ENCODE assay signal across 1 cellular context in the genomic region with DNA sequence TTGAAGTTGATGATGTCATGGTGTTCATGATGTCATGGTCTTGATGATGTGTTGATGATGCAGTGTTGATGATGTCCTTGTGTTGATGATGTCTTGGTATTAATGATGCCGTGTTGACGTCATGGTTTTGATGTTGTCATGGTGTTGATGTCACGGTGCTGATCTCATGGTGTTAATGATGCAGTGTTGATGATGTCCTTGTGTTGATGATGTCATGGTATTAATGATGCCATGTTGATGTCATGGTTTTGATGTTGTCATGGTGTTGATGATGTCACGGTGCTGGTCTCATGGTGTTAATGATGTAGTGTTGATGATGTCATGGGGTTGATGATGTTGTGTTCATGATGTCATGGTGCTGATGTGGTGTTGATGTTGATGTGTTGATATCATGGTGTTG.
A peak's percentile ranks its signal among the peaks of the same experiment; 100 is the strongest.
TF ChIP-seq lines count a peak whose summit lies in the region.

No MANE protein-coding gene starts in this region.

TF ChIP-seq in HepG2, 621 proteins besides CTCF, POLR2A, EP300 and RAD21 (continued from another document):
- TF ChIP-seq, protein P1, sequence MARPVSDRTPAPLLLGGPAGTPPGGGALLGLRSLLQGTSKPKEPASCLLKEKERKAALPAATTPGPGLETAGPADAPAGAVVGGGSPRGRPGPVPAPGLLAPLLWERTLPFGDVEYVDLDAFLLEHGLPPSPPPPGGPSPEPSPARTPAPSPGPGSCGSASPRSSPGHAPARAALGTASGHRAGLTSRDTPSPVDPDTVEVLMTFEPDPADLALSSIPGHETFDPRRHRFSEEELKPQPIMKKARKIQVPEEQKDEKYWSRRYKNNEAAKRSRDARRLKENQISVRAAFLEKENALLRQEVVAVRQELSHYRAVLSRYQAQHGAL (CRISPR knock-in tag; IDR thresholded peaks at IDR 0.05; ENCODE audit: not compliant biosample characterization): no peak
- TF ChIP-seq EEA1 (CRISPR knock-in tag; IDR thresholded peaks at IDR 0.05; ENCODE audit: borderline replicate concordance): no peak
- TF ChIP-seq U2AF1 (optimal IDR thresholded peaks at IDR 0.05; ENCODE audit: low read depth, low read length): no peak
- TF ChIP-seq ZNF44 (CRISPR knock-in tag; IDR thresholded peaks at IDR 0.05): no peak
- no peak for TF ChIP-seq FOXC1 (CRISPR knock-in tag; IDR thresholded peaks at IDR 0.05; ENCODE audit: borderline replicate concordance)
- TF ChIP-seq, protein P2, sequence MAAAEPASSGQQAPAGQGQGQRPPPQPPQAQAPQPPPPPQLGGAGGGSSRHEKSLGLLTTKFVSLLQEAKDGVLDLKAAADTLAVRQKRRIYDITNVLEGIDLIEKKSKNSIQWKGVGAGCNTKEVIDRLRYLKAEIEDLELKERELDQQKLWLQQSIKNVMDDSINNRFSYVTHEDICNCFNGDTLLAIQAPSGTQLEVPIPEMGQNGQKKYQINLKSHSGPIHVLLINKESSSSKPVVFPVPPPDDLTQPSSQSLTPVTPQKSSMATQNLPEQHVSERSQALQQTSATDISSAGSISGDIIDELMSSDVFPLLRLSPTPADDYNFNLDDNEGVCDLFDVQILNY (CRISPR knock-in tag; conservative IDR thresholded peaks at IDR 0.05): no peak
- no peak for TF ChIP-seq ARHGAP35 (CRISPR knock-in tag; IDR thresholded peaks at IDR 0.05; ENCODE audit: borderline replicate concordance)
- no peak for TF ChIP-seq U2AF2 (IDR thresholded peaks at IDR 0.05; ENCODE audit: low read depth, low read length)
- TF ChIP-seq, protein P3, sequence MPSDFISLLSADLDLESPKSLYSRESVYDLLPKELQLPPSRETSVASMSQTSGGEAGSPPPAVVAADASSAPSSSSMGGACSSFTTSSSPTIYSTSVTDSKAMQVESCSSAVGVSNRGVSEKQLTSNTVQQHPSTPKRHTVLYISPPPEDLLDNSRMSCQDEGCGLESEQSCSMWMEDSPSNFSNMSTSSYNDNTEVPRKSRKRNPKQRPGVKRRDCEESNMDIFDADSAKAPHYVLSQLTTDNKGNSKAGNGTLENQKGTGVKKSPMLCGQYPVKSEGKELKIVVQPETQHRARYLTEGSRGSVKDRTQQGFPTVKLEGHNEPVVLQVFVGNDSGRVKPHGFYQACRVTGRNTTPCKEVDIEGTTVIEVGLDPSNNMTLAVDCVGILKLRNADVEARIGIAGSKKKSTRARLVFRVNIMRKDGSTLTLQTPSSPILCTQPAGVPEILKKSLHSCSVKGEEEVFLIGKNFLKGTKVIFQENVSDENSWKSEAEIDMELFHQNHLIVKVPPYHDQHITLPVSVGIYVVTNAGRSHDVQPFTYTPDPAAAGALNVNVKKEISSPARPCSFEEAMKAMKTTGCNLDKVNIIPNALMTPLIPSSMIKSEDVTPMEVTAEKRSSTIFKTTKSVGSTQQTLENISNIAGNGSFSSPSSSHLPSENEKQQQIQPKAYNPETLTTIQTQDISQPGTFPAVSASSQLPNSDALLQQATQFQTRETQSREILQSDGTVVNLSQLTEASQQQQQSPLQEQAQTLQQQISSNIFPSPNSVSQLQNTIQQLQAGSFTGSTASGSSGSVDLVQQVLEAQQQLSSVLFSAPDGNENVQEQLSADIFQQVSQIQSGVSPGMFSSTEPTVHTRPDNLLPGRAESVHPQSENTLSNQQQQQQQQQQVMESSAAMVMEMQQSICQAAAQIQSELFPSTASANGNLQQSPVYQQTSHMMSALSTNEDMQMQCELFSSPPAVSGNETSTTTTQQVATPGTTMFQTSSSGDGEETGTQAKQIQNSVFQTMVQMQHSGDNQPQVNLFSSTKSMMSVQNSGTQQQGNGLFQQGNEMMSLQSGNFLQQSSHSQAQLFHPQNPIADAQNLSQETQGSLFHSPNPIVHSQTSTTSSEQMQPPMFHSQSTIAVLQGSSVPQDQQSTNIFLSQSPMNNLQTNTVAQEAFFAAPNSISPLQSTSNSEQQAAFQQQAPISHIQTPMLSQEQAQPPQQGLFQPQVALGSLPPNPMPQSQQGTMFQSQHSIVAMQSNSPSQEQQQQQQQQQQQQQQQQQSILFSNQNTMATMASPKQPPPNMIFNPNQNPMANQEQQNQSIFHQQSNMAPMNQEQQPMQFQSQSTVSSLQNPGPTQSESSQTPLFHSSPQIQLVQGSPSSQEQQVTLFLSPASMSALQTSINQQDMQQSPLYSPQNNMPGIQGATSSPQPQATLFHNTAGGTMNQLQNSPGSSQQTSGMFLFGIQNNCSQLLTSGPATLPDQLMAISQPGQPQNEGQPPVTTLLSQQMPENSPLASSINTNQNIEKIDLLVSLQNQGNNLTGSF (CRISPR knock-in tag; IDR thresholded peaks at IDR 0.05): no peak
- TF ChIP-seq, protein P4, sequence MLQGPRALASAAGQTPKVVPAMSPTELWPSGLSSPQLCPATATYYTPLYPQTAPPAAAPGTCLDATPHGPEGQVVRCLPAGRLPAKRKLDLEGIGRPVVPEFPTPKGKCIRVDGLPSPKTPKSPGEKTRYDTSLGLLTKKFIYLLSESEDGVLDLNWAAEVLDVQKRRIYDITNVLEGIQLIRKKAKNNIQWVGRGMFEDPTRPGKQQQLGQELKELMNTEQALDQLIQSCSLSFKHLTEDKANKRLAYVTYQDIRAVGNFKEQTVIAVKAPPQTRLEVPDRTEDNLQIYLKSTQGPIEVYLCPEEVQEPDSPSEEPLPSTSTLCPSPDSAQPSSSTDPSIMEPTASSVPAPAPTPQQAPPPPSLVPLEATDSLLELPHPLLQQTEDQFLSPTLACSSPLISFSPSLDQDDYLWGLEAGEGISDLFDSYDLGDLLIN (CRISPR knock-in tag; IDR thresholded peaks at IDR 0.05; ENCODE audit: borderline replicate concordance): no peak
- TF ChIP-seq CREB1 (IDR thresholded peaks at IDR 0.05): peak; percentile 98
- no peak for TF ChIP-seq CREB1 (CRISPR knock-in tag; IDR thresholded peaks at IDR 0.05)
- TF ChIP-seq ZNF234 (CRISPR knock-in tag; conservative IDR thresholded peaks at IDR 0.05): no peak
- TF ChIP-seq, protein P5, sequence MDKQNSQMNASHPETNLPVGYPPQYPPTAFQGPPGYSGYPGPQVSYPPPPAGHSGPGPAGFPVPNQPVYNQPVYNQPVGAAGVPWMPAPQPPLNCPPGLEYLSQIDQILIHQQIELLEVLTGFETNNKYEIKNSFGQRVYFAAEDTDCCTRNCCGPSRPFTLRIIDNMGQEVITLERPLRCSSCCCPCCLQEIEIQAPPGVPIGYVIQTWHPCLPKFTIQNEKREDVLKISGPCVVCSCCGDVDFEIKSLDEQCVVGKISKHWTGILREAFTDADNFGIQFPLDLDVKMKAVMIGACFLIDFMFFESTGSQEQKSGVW (CRISPR knock-in tag; IDR thresholded peaks at IDR 0.05; ENCODE audit: borderline replicate concordance): no peak
- TF ChIP-seq ATF7 (IDR thresholded peaks at IDR 0.05): peak; percentile 100
- no peak for TF ChIP-seq ATF7 (CRISPR knock-in tag; IDR thresholded peaks at IDR 0.05)
TF ChIP-seq in HepG2: peak in this region for 3.
